8 cellular contexts compared by ENCODE assay signal in genomic region chr2:59182249-59182648, GRCh38.
A peak's percentile ranks its signal among the peaks of the same experiment; 100 is the strongest.
DNase-seq lines count a peak whose midpoint lies in the region; ATAC-seq and TF ChIP-seq lines count a peak whose summit lies in the region.

No MANE protein-coding gene starts in this region.

- WGBS in esophagus squamous epithelium, 2 donors: 40 to 48% methylated on average over 3 of the region's 3 CpGs

- H3K27ac Mint-ChIP-seq in activated naive CD4-positive, alpha-beta T cell treated with anti-CD3 and anti-CD28 coated beads, Interleukin-2, amount 10 ng/mL, durations not matched to agents 7 days and 5 days: no peak overlapping the region

- TF ChIP-seq POLR2A in esophagus squamous epithelium (IDR thresholded peaks at IDR 0.05): no peak

- POLR2A ChIA-PET in AG04450 (lab: Yijun Ruan, JAX): no interaction called here

- DNase-seq in AG04450 (ENCODE audit: low read depth, low spot score) (no peak), NCI-H2081 treated with DMSO at 0.1 percent for 48 hours (lab: John Stamatoyannopoulos, UW) (peak; percentile 40), fibroblast of gingiva (ENCODE audit: low read depth) (peak; percentile 24), NCI-H1048 (lab: John Stamatoyannopoulos, UW) (no peak), esophagus squamous epithelium (lab: John Stamatoyannopoulos, UW) (no peak)
- DNase-seq in activated naive CD4-positive, alpha-beta T cell treated with anti-CD3 and anti-CD28 coated beads, Interleukin-2, amount 10 ng/mL, durations not matched to agents 7 days and 5 days: no peak

- TF ChIP-seq CTCF in AG04450 (IDR thresholded peaks at IDR 0.05; ENCODE audit: low read depth, low read length) (peak; percentile 54), esophagus squamous epithelium (IDR thresholded peaks at IDR 0.05) (no peak)

- peaks cover 0 to 11% (median 0%) of the 10 kb centered on the region in 3 donors for H3K4me1 ChIP-seq in esophagus squamous epithelium

- H3K4me1 Mint-ChIP-seq in activated naive CD4-positive, alpha-beta T cell treated with anti-CD3 and anti-CD28 coated beads, Interleukin-2, amount 10 ng/mL, durations not matched to agents 7 days and 5 days: no peaks in the 10 kb centered on the region

- H3K27ac ChIP-seq in AG04450 (ENCODE audit: low read depth, low read length) (no peak overlapping the region), esophagus squamous epithelium (no peak overlapping the region)

- no peaks in the 10 kb centered on the region for H3K27me3 Mint-ChIP-seq in activated naive CD4-positive, alpha-beta T cell treated with anti-CD3 and anti-CD28 coated beads, Interleukin-2, amount 10 ng/mL, durations not matched to agents 7 days and 5 days

- H3K27me3 ChIP-seq in AG04450 (ENCODE audit: control insufficient read depth, insufficient read depth, low read length) (no peaks in the 10 kb centered on the region), esophagus squamous epithelium (no peaks in the 10 kb centered on the region)

- H3K36me3 Mint-ChIP-seq in activated naive CD4-positive, alpha-beta T cell treated with anti-CD3 and anti-CD28 coated beads, Interleukin-2, amount 10 ng/mL, durations not matched to agents 7 days and 5 days: no peaks in the 10 kb centered on the region

- H3K4me3 ChIP-seq in AG04450 (ENCODE audit: low read depth, low read length): no peak overlapping the region
- H3K4me3 ChIP-seq in esophagus squamous epithelium: no peak overlapping the region

- intact Hi-C loops in esophagus squamous epithelium (cut with DNase I): no loop called here

- H3K36me3 ChIP-seq in esophagus squamous epithelium: no peaks in the 10 kb centered on the region

- CTCF ChIA-PET in AG04450 (lab: Charles Lee): interaction anchor here (0.7 to 1.4 kb wide), 2 partner anchors 157 to 419 kb away, joined by 3 to 10 read pairs; no protein-coding TSS in a partner anchor
- CTCF ChIA-PET in activated naive CD4-positive, alpha-beta T cell treated with anti-CD3 and anti-CD28 coated beads, Interleukin-2, amount 10 ng/mL, durations not matched to agents 7 days and 5 days (lab: Charles Lee): no interaction called here

- ATAC-seq in GM18907 (IDR thresholded peaks at IDR 0.05; ENCODE audit: unreplicated experiment): peak; percentile 58
- no peak for ATAC-seq in HG03521 (IDR thresholded peaks at IDR 0.05; ENCODE audit: unreplicated experiment)

- H3K4me3 Mint-ChIP-seq in activated naive CD4-positive, alpha-beta T cell treated with anti-CD3 and anti-CD28 coated beads, Interleukin-2, amount 10 ng/mL, durations not matched to agents 7 days and 5 days: no peak overlapping the region

- no peaks in the 10 kb centered on the region for H3K9me3 ChIP-seq in AG04450 (ENCODE audit: control insufficient read depth, insufficient read depth, low read length)
- H3K9me3 ChIP-seq in esophagus squamous epithelium: no peaks in the 10 kb centered on the region

- H3K9me3 Mint-ChIP-seq in activated naive CD4-positive, alpha-beta T cell treated with anti-CD3 and anti-CD28 coated beads, Interleukin-2, amount 10 ng/mL, durations not matched to agents 7 days and 5 days: no peaks in the 10 kb centered on the region

Comparison
In these comparisons a context has a peak if more than half of its experiments do, and no peak if none do; other contexts are left out.
1. DNase-seq: peak in NCI-H2081 treated with DMSO at 0.1 percent for 48 hours (single experiment) and fibroblast of gingiva (single experiment); none in AG04450 (single experiment), NCI-H1048 (single experiment), esophagus squamous epithelium (single experiment) and activated naive CD4-positive, alpha-beta T cell treated with anti-CD3 and anti-CD28 coated beads, Interleukin-2, amount 10 ng/mL, durations not matched to agents 7 days and 5 days (single experiment).